Comparison of ENCODE assay signal across 1 cellular context in the genomic region with DNA sequence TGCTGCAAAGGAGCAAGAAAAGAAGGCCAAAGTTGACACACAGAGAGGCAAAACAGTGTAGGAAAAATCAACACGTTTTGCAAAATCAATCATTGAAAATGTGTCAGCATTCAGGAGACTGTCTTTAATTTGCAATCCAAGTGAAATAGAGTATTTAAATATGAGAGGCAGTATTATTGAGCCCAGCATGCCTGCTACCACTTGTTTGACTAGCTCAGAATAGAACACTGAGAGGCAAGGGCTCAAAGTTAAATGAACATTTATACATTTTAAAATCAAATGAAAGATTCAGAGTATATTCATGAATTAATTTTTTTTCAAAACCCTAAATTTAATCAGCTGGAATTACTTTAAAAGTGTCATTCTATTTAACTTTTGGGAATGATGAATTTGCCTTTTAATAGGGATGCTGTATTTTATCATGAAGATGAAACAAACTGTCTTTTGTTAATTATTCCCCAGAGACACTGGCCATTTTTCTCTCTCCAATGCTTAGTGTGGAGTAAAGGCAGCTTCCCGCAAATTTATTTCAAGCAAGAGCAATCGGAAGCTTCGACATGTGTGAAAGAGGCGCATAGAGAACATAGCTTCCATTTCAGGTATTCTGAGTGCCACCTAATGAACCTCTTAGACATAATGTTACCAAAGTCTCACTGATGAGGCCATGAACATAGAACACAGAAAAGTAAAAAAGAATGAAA.
TF ChIP-seq lines count a peak whose summit lies in the region.

No MANE protein-coding gene starts in this region.

TF ChIP-seq in H1, 55 proteins besides CTCF, POLR2A, EP300 and RAD21:
- TF ChIP-seq SP1 (IDR thresholded peaks at IDR 0.05; ENCODE audit: low read depth, low read length) (no peak), PHF8 (conservative IDR thresholded peaks at IDR 0.05; ENCODE audit: low read depth, low read length) (no peak), TCF12 (IDR thresholded peaks at IDR 0.05; ENCODE audit: low read depth, low read length) (no peak), CBX8 (IDR thresholded peaks at IDR 0.05; ENCODE audit: borderline replicate concordance, low read depth, low read length) (no peak), SRF (IDR thresholded peaks at IDR 0.05; ENCODE audit: low read depth, low read length) (no peak), BRCA1 (IDR thresholded peaks at IDR 0.05; ENCODE audit: low read depth, low read length) (no peak), BCL11A (IDR thresholded peaks at IDR 0.05; ENCODE audit: low read depth in 2 of 2, low read length in 2 of 2) (no peak), KDM5A (IDR thresholded peaks at IDR 0.05; ENCODE audit: low read length) (no peak), SP2 (IDR thresholded peaks at IDR 0.05; ENCODE audit: low read length) (no peak), RXRA (IDR thresholded peaks at IDR 0.05; ENCODE audit: insufficient read depth, low read depth, low read length) (no peak), JUN (IDR thresholded peaks at IDR 0.05; ENCODE audit: low read depth, low read length) (no peak), TEAD4 (IDR thresholded peaks at IDR 0.05; ENCODE audit: low read depth, low read length) (no peak), CHD1 (IDR thresholded peaks at IDR 0.05; ENCODE audit: low read depth, low read length) (no peak), CEBPB (IDR thresholded peaks at IDR 0.05; ENCODE audit: low read depth, low read length) (no peak)
- TF ChIP-seq, protein P1, sequence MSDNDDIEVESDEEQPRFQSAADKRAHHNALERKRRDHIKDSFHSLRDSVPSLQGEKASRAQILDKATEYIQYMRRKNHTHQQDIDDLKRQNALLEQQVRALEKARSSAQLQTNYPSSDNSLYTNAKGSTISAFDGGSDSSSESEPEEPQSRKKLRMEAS (IDR thresholded peaks at IDR 0.05): no peak
